Comparison of ENCODE assay signal across 29 cellular contexts in the genomic region with DNA sequence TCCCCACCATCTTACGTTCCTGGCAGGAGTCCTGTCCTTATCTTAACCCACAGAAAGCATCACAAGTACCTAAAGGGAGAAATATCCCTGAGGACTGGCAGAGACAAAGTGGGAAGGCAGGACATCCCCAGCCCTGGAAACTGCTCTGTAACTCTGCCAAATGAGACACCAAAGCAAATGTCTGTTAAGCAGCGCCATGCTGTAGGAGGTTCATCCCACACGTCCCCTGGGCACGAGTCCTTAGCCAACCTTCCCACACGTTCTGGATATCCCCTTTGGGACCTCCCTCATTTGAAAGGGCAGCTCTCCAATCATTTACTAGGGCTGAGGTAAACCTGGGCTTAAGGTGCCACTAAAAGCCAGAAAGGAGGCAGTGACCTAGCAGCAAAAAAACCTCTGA.
"Had no signal": no experiment of that assay in that cellular context is flagged by ENCODE, and none has a peak within 500 bp of the region (broad histone marks: within the 10 kb centered on the region; RNA-seq: fewer than 3 reads in every experiment).

No MANE protein-coding gene starts in this region.

- H3K36me3 ChIP-seq: gastrocnemius medialis, prostate gland, right atrium auricular region, vagina had no signal

- H3K4me2 ChIP-seq: smooth muscle cell had no signal

- H3K4me3 Mint-ChIP-seq: mesothelial cell of epicardium; naive B cell; natural killer cell treated with Interleukin-12 subunit alpha and Interleukin-12 subunit beta and Interleukin-15 and Interleukin-18, amount 100 ng/mL, for 72 hours; stimulated activated naive CD8-positive, alpha-beta T cell treated with anti-CD3 and anti-CD28 coated beads, Interleukin-15, amount 100 ng/mL, for 72 hours had no signal

- H3K27me3 ChIP-seq: dorsolateral prefrontal cortex, gastrocnemius medialis, heart right ventricle, right atrium auricular region, suprapubic skin, transverse colon, vagina had no signal

- H3K27ac ChIP-seq: epithelial cell of prostate, gastrocnemius medialis, heart right ventricle, prostate gland, right atrium auricular region, suprapubic skin, transverse colon, vagina had no signal

- DNase-seq: cortex of kidney; effector CD4-positive, alpha-beta T cell; foreskin fibroblast; gastrocnemius medialis; heart right ventricle; hippocampal formation; mesenchymal stem cell; mucosa of descending colon; naive B cell; nucleus accumbens; stimulated activated CD4-positive, alpha-beta T cell treated with anti-CD3 and anti-CD28 coated beads, Interleukin-12 subunit alpha, Interleukin-12 subunit beta, amount 100 ng/mL, for 4 hours; stimulated activated CD4-positive, alpha-beta T cell treated with anti-CD3 and anti-CD28 coated beads, Interleukin-1b, Interleukin-23, amount 100 ng/mL, for 48 hours; stimulated activated CD4-positive, alpha-beta T cell treated with anti-CD3 and anti-CD28 coated beads, Interleukin-4, amount 100 ng/mL, for 1 hour; stimulated activated CD8-positive, alpha-beta memory T cell treated with anti-CD3 and anti-CD28 coated beads, Interleukin-4, amount 100 ng/mL, for 48 hours; stimulated activated naive CD4-positive, alpha-beta T cell; stimulated activated naive CD8-positive, alpha-beta T cell treated with anti-CD3 and anti-CD28 coated beads, Interleukin-15, amount 100 ng/mL, for 72 hours; transverse colon had no signal

- H3K27ac Mint-ChIP-seq: mesothelial cell of epicardium; natural killer cell treated with Interleukin-12 subunit alpha and Interleukin-12 subunit beta and Interleukin-15 and Interleukin-18, amount 100 ng/mL, for 72 hours had no signal

- H3K4me1 ChIP-seq: prostate gland, transverse colon had no signal

- H3K4me1 Mint-ChIP-seq: mesothelial cell of epicardium; stimulated activated naive CD8-positive, alpha-beta T cell treated with anti-CD3 and anti-CD28 coated beads, Interleukin-15, amount 100 ng/mL, for 72 hours had no signal

- H3K27me3 Mint-ChIP-seq: naive B cell; natural killer cell treated with Interleukin-12 subunit alpha and Interleukin-12 subunit beta and Interleukin-15 and Interleukin-18, amount 100 ng/mL, for 72 hours; stimulated activated naive CD8-positive, alpha-beta T cell treated with anti-CD3 and anti-CD28 coated beads, Interleukin-15, amount 100 ng/mL, for 72 hours had no signal

- H3K9me3 ChIP-seq: gastrocnemius medialis, prostate gland had no signal

- ATAC-seq: esophagus mucosa; gastrocnemius medialis; heart right ventricle; left lobe of liver; mucosa of descending colon; natural killer cell treated with Interleukin-12 subunit alpha and Interleukin-12 subunit beta and Interleukin-15 and Interleukin-18, amount 100 ng/mL, for 72 hours; sciatic nerve; stimulated activated naive CD8-positive, alpha-beta T cell treated with anti-CD3 and anti-CD28 coated beads, Interleukin-15, amount 100 ng/mL, for 72 hours had no signal

- H3K4me3 ChIP-seq: dorsolateral prefrontal cortex, gastrocnemius medialis, heart right ventricle, mucosa of descending colon, prostate gland, right atrium auricular region, smooth muscle cell, suprapubic skin, transverse colon, vagina had no signal
